ENCODE assay signal across 16 cellular contexts in genomic region chr20:53698321-53698978, GRCh38.
"Had no signal": no experiment of that assay in that cellular context is flagged by ENCODE, and none has a peak within 500 bp of the region (broad histone marks: within the 10 kb centered on the region; RNA-seq: fewer than 3 reads in every experiment).

No MANE protein-coding gene starts in this region.

- H3K4me1 Mint-ChIP-seq: neural crest cell, WTC11 had no signal

- H3K27me3 ChIP-seq: foreskin keratinocyte, uterus had no signal

- ATAC-seq: activated CD8-positive, alpha-beta T cell treated with anti-CD3 and anti-CD28 coated beads for 36 hours; foreskin keratinocyte; right cardiac atrium; T-helper 17 cell; WTC11 had no signal

- H3K27ac Mint-ChIP-seq: activated CD8-positive, alpha-beta T cell treated with anti-CD3 and anti-CD28 coated beads for 36 hours; WTC11 had no signal

- DNase-seq: activated CD4-positive, alpha-beta T cell treated with anti-CD3 and anti-CD28 coated beads for 48 hours; activated CD8-positive, alpha-beta T cell treated with anti-CD3 and anti-CD28 coated beads for 36 hours; activated gamma-delta T cell; activated T-cell treated with anti-CD3 and anti-CD28 coated beads, Interleukin-2, amount 50 U/mL, for 48 hours; anterior cingulate cortex; cortex of kidney; effector memory CD4-positive, alpha-beta T cell; foreskin keratinocyte; mesendoderm; right cardiac atrium; small intestine; T-helper 17 cell; uterus had no signal

- H3K36me3 Mint-ChIP-seq: WTC11 had no signal

- H3K4me3 ChIP-seq: prostate gland, uterus had no signal

- H3K27ac ChIP-seq: foreskin keratinocyte, prostate gland, uterus had no signal

- H3K4me3 Mint-ChIP-seq: activated CD8-positive, alpha-beta T cell treated with anti-CD3 and anti-CD28 coated beads for 36 hours; neural crest cell; T-helper 17 cell; WTC11 had no signal

- H3K9me3 ChIP-seq: prostate gland, uterus had no signal

- H3K9me3 Mint-ChIP-seq: activated CD8-positive, alpha-beta T cell treated with anti-CD3 and anti-CD28 coated beads for 36 hours; neural crest cell; WTC11 had no signal

- H3K4me1 ChIP-seq: foreskin keratinocyte, prostate gland, uterus had no signal

- H3K27me3 Mint-ChIP-seq: activated CD8-positive, alpha-beta T cell treated with anti-CD3 and anti-CD28 coated beads for 36 hours; T-helper 17 cell had no signal

- H3K36me3 ChIP-seq: prostate gland, uterus had no signal
